19 cellular contexts compared by ENCODE assay signal in the genomic region with DNA sequence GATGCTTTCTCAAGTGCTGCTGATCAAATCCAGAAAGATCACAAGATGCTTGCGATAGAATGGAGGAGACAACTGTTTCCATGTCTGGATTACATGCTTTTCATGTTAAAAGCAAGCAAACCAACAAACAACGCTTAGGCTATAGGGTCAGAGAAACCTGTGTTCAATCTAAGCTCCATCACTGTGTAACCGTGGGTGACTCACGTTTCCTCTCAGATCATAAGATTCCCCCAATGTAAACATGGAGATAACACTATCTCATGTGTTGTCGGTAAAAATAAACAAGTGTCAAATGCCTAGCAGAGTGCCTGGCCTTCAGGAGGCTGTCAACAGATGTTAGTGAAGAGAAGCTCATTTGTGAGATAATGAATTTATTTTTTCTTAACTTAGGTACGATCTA.
A peak's percentile ranks its signal among the peaks of the same experiment; 100 is the strongest.
DNase-seq lines count a peak whose midpoint lies in the region; FAIRE-seq and TF ChIP-seq lines count a peak whose summit lies in the region.
"Had no signal": no experiment of that assay in that cellular context is flagged by ENCODE, and none has a peak within 500 bp of the region (broad histone marks: within the 10 kb centered on the region; RNA-seq: fewer than 3 reads in every experiment).

No MANE protein-coding gene starts in this region.

- TF ChIP-seq CTCF in HFFc6 (IDR thresholded peaks at IDR 0.05) (no peak), SK-N-SH (IDR thresholded peaks at IDR 0.05) (no peak), foreskin fibroblast (IDR thresholded peaks at IDR 0.05; ENCODE audit: low read depth, low read length) (no peak), kidney (IDR thresholded peaks at IDR 0.05; ENCODE audit: borderline replicate concordance, extremely low read depth, insufficient read depth) (no peak), vagina (IDR thresholded peaks at IDR 0.05) (no peak)

- no peaks in the 10 kb centered on the region for H3K36me3 ChIP-seq in ACC112 (ENCODE audit: insufficient read depth, low read length)
- no peaks in the 10 kb centered on the region for H3K36me3 ChIP-seq in SK-N-SH (replicated peaks in 1 of 2; ENCODE audit: control insufficient read depth in 1 of 2, insufficient read depth in 2 of 2, low read length in 1 of 2)
- H3K36me3 ChIP-seq in kidney (ENCODE audit: control insufficient read depth in 1 of 2, insufficient read depth in 2 of 2, low read length in 2 of 2): no peaks in the 10 kb centered on the region
- no peaks in the 10 kb centered on the region for H3K36me3 ChIP-seq in vagina

- H3K9me3 Mint-ChIP-seq in HFFc6: no peaks in the 10 kb centered on the region
- H3K9me3 Mint-ChIP-seq: activated B cell treated with CpG ODN at 0.5 μM for 24 hours; CD8-positive, alpha-beta memory T cell had no signal

- H3K9me3 ChIP-seq in SK-N-SH (no peaks in the 10 kb centered on the region), kidney (ENCODE audit: control insufficient read depth in 1 of 2, low read length in 2 of 2) (no peaks in the 10 kb centered on the region), vagina (no peaks in the 10 kb centered on the region)

- TF ChIP-seq EP300 in SK-N-SH (IDR thresholded peaks at IDR 0.05; ENCODE audit: borderline replicate concordance in 1 of 2, low read depth in 1 of 2, low read length in 1 of 2): peak in 1 of 2 experiments; percentile 52; a peak in 1 of 4 replicates

- H3K27ac ChIP-seq in ACC112 (ENCODE audit: low read depth, low read length) (peak overlapping the region; percentile 12; the same call in 1 of the 2 replicates), SK-N-SH (ENCODE audit: low read depth in 2 of 2, low read length in 1 of 2) (peak overlapping the region in 1 of 2 experiments; percentile 10; a peak in 1 of 4 replicates), kidney (ENCODE audit: low read depth in 2 of 2, low read length in 2 of 2) (no peak overlapping the region), vagina (no peak overlapping the region)
- H3K27ac ChIP-seq: HL-60, KMS-11 had no signal

- peak; percentile 65 for DNase-seq in HFFc6
- no peak for DNase-seq in SK-N-SH
- DNase-seq in foreskin fibroblast: peak; percentile 17 to 30
- DNase-seq in kidney: no peak
- DNase-seq in vagina (ENCODE audit: extremely low spot score in 2 of 2): no peak
- DNase-seq in NCI-H2081 treated with DMSO at 0.1 percent for 48 hours (lab: John Stamatoyannopoulos, UW): no peak
- no peak for DNase-seq in GDM1 (lab: John Stamatoyannopoulos, UW)
- DNase-seq: activated B cell treated with CpG ODN at 0.5 μM for 24 hours; activated naive CD8-positive, alpha-beta T cell treated with anti-CD3 and anti-CD28 coated beads, Interleukin-2, amount 50 U/mL, for 24 hours; CD8-positive, alpha-beta memory T cell; mucosa of descending colon; NCI-H1105 treated with DMSO at 0.1 percent for 48 hours; NCI-H2227 treated with DMSO at 0.1 percent for 48 hours; right cardiac atrium; stimulated activated naive CD8-positive, alpha-beta T cell treated with anti-CD3 and anti-CD28 coated beads, Interleukin-15, amount 100 ng/mL, for 72 hours had no signal

- no peaks in the 10 kb centered on the region for H3K79me2 ChIP-seq in ACC112 (ENCODE audit: control insufficient read depth, insufficient read depth, low read length, unreplicated experiment)
- H3K79me2 ChIP-seq in SK-N-SH (ENCODE audit: insufficient read depth): no peaks in the 10 kb centered on the region

- H3F3A ChIP-seq in SK-N-SH (replicated peaks; ENCODE audit: insufficient read depth): no peaks in the 10 kb centered on the region

- POLR2A ChIA-PET in SK-N-SH (lab: Yijun Ruan, JAX): no interaction called here

- H3K36me3 Mint-ChIP-seq in HFFc6 (ENCODE audit: low read depth): no peaks in the 10 kb centered on the region
- H3K36me3 Mint-ChIP-seq: CD8-positive, alpha-beta memory T cell had no signal

- H3K27me3 ChIP-seq in ACC112 (ENCODE audit: insufficient read depth, low read length) (no peaks in the 10 kb centered on the region), SK-N-SH (ENCODE audit: insufficient read depth) (no peaks in the 10 kb centered on the region), vagina (no peaks in the 10 kb centered on the region)

- peaks cover 15% of the 10 kb centered on the region for H3K4me1 ChIP-seq in ACC112 (ENCODE audit: control insufficient read depth, insufficient read depth, low read length, unreplicated experiment)
- H3K4me1 ChIP-seq in SK-N-SH (ENCODE audit: control insufficient read depth in 1 of 2, insufficient read depth in 2 of 2, low read depth in 1 of 2, low read length in 1 of 2): peaks cover 0 to 2% of the 10 kb centered on the region in 2 experiments; a peak in 2 of 4 replicates
- H3K4me1 ChIP-seq in kidney (ENCODE audit: control insufficient read depth in 1 of 2, insufficient read depth in 1 of 2, low read depth in 1 of 2, low read length in 2 of 2): no peaks in the 10 kb centered on the region
- no peaks in the 10 kb centered on the region for H3K4me1 ChIP-seq in vagina

- H3K4me3 Mint-ChIP-seq in HFFc6: peak overlapping the region; percentile 34
- H3K4me3 Mint-ChIP-seq: activated B cell treated with CpG ODN at 0.5 μM for 24 hours; activated naive CD8-positive, alpha-beta T cell treated with anti-CD3 and anti-CD28 coated beads, Interleukin-2, amount 50 U/mL, for 24 hours; CD8-positive, alpha-beta memory T cell; stimulated activated naive CD8-positive, alpha-beta T cell treated with anti-CD3 and anti-CD28 coated beads, Interleukin-15, amount 100 ng/mL, for 72 hours had no signal

- H3K4me3 ChIP-seq in ACC112 (ENCODE audit: low read depth, low read length): no peak overlapping the region
- no peak overlapping the region for H3K4me3 ChIP-seq in SK-N-SH (ENCODE audit: low read depth in 2 of 2, low read length in 1 of 2)
- H3K4me3 ChIP-seq in foreskin fibroblast (ENCODE audit: low read depth in 1 of 2, low read length in 2 of 2): no peak overlapping the region
- no peak overlapping the region for H3K4me3 ChIP-seq in kidney (ENCODE audit: low read length in 2 of 2)
- H3K4me3 ChIP-seq in vagina: no peak overlapping the region
- H3K4me3 ChIP-seq: GM12878, mucosa of descending colon had no signal

- H3K9ac ChIP-seq in SK-N-SH: no peak overlapping the region
- no peak overlapping the region for H3K9ac ChIP-seq in kidney (ENCODE audit: low read length in 2 of 2)
- H3K9ac ChIP-seq: KMS-11 had no signal

- no peak for FAIRE-seq in kidney (lab: Jason Lieb, UNC)
- FAIRE-seq: GM12878 had no signal

- H2AFZ ChIP-seq in ACC112 (ENCODE audit: low read length, unreplicated experiment) (no peak overlapping the region), SK-N-SH (ENCODE audit: low read depth) (0 out of 2 replicates have a peak overlapping the region, but pooled peaks have one; percentile 29)

- 0 out of 2 replicates have a peak, but pooled peaks cover 3% of the 10 kb centered on the region for H3K27me3 Mint-ChIP-seq in HFFc6 (ENCODE audit: insufficient read depth)
- H3K27me3 Mint-ChIP-seq: activated B cell treated with CpG ODN at 0.5 μM for 24 hours; CD8-positive, alpha-beta memory T cell; stimulated activated naive CD8-positive, alpha-beta T cell treated with anti-CD3 and anti-CD28 coated beads, Interleukin-15, amount 100 ng/mL, for 72 hours had no signal

- peak overlapping the region; percentile 46 for H3K27ac Mint-ChIP-seq in HFFc6
- H3K27ac Mint-ChIP-seq: activated B cell treated with CpG ODN at 0.5 μM for 24 hours; activated naive CD8-positive, alpha-beta T cell treated with anti-CD3 and anti-CD28 coated beads, Interleukin-2, amount 50 U/mL, for 24 hours; CD8-positive, alpha-beta memory T cell; stimulated activated naive CD8-positive, alpha-beta T cell treated with anti-CD3 and anti-CD28 coated beads, Interleukin-15, amount 100 ng/mL, for 72 hours had no signal

- 14% methylated on average over 6 of the region's 6 CpGs for WGBS in SK-N-SH (ENCODE audit: low lambda C conversion rate)

- no peaks in the 10 kb centered on the region for H4K20me1 ChIP-seq in SK-N-SH (ENCODE audit: insufficient read depth)

- peaks cover 28% of the 10 kb centered on the region for H3K4me1 Mint-ChIP-seq in HFFc6 (ENCODE audit: low read depth)
- H3K4me1 Mint-ChIP-seq: activated B cell treated with CpG ODN at 0.5 μM for 24 hours; activated naive CD8-positive, alpha-beta T cell treated with anti-CD3 and anti-CD28 coated beads, Interleukin-2, amount 50 U/mL, for 24 hours; CD8-positive, alpha-beta memory T cell; stimulated activated naive CD8-positive, alpha-beta T cell treated with anti-CD3 and anti-CD28 coated beads, Interleukin-15, amount 100 ng/mL, for 72 hours had no signal

- intact Hi-C loops in kidney (cut with DNase I) (no loop called here), vagina (cut with DNase I) (no loop called here)

- H3K4me2 ChIP-seq in SK-N-SH: peak overlapping the region; percentile 18; the same call in 1 of the 2 replicates
- H3K4me2 ChIP-seq: KMS-11 had no signal

- CTCF ChIA-PET in SK-N-SH (lab: Yijun Ruan, JAX): interaction anchor here (0.6 to 1.9 kb wide), 6 partner anchors 13 to 1106 kb away, joined by 3 to 4 read pairs (median 4); no protein-coding TSS in a partner anchor

- TF ChIP-seq RAD21 in SK-N-SH (IDR thresholded peaks at IDR 0.05; ENCODE audit: low read length): no peak; the same call in 1 of the 2 replicates

- H3K9me2 ChIP-seq in SK-N-SH: no peaks in the 10 kb centered on the region

- TF ChIP-seq POLR2A in vagina (IDR thresholded peaks at IDR 0.05): no peak

TF ChIP-seq in SK-N-SH, 30 proteins besides CTCF, POLR2A, EP300 and RAD21 (continues in another document):
- TF ChIP-seq CHD2 (IDR thresholded peaks at IDR 0.05; ENCODE audit: low read length, partially characterized antibody): no peak
- TF ChIP-seq, protein P1, sequence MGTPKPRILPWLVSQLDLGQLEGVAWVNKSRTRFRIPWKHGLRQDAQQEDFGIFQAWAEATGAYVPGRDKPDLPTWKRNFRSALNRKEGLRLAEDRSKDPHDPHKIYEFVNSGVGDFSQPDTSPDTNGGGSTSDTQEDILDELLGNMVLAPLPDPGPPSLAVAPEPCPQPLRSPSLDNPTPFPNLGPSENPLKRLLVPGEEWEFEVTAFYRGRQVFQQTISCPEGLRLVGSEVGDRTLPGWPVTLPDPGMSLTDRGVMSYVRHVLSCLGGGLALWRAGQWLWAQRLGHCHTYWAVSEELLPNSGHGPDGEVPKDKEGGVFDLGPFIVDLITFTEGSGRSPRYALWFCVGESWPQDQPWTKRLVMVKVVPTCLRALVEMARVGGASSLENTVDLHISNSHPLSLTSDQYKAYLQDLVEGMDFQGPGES (IDR thresholded peaks at IDR 0.05; ENCODE audit: low read depth, low read length): no peak
- TF ChIP-seq RFX5 (IDR thresholded peaks at IDR 0.05; ENCODE audit: low read length): no peak
- TF ChIP-seq TCF12 (IDR thresholded peaks at IDR 0.05): peak; percentile 72
- peak; percentile 54; the same call in 1 of the 2 replicates for TF ChIP-seq FOSL2 (IDR thresholded peaks at IDR 0.05; ENCODE audit: borderline replicate concordance, low read depth)
- no peak for TF ChIP-seq YY1 (IDR thresholded peaks at IDR 0.05; ENCODE audit: low read depth)
- TF ChIP-seq FOXM1 (IDR thresholded peaks at IDR 0.05; ENCODE audit: low read depth): no peak
- no peak for TF ChIP-seq NFIC (IDR thresholded peaks at IDR 0.05; ENCODE audit: borderline replicate concordance)
- TF ChIP-seq ELF1 (IDR thresholded peaks at IDR 0.05): no peak
- no peak for TF ChIP-seq RXRA (IDR thresholded peaks at IDR 0.05; ENCODE audit: borderline replicate concordance, low read depth)
- TF ChIP-seq GATA2 (CRISPR knock-in tag; IDR thresholded peaks at IDR 0.05): peak; percentile 21

Comparison
In these comparisons a context has a peak if more than half of its experiments do, and no peak if none do; other contexts are left out.
1. DNase-seq: peak in HFFc6 (single experiment) and foreskin fibroblast (2 of 2); none in SK-N-SH (single experiment), kidney (single experiment), vagina (0 of 2), NCI-H2081 treated with DMSO at 0.1 percent for 48 hours (single experiment) and GDM1 (single experiment).